In the genomic region with DNA sequence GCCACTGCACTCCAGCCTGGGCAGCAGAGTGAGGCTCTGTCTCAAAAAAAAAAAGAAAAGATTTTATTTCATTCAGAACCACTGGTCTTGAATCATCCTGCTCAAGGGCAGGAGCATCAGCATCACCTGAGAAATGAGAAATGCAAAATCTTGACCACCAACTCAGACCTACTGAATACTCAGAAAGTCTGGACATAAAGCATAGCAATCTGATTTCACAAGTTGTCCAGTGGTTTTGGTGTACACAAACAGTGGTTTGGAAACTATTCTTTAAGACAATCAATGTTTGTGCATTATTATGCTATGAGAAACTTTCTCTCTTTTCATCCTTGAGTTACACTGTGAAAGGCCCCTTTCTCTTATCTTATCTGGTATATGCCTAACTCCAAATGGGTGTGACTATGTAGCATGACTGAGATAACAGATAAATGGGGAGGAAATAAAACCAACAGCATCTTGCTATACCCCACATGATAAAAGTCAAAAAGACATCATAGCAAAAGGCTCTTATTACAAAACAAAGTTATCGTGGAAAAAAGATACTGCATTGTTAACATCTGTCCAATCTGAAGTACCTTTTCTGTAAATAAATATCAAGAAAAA, we compare ENCODE assay signal across 1 cellular context.
TF ChIP-seq lines count a peak whose summit lies in the region.

No MANE protein-coding gene starts in this region.

TF ChIP-seq in GM12878, 131 proteins besides CTCF, POLR2A, EP300 and RAD21 (continued from another document):
- TF ChIP-seq, protein P1, sequence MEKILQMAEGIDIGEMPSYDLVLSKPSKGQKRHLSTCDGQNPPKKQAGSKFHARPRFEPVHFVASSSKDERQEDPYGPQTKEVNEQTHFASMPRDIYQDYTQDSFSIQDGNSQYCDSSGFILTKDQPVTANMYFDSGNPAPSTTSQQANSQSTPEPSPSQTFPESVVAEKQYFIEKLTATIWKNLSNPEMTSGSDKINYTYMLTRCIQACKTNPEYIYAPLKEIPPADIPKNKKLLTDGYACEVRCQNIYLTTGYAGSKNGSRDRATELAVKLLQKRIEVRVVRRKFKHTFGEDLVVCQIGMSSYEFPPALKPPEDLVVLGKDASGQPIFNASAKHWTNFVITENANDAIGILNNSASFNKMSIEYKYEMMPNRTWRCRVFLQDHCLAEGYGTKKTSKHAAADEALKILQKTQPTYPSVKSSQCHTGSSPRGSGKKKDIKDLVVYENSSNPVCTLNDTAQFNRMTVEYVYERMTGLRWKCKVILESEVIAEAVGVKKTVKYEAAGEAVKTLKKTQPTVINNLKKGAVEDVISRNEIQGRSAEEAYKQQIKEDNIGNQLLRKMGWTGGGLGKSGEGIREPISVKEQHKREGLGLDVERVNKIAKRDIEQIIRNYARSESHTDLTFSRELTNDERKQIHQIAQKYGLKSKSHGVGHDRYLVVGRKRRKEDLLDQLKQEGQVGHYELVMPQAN (conservative IDR thresholded peaks at IDR 0.05): no peak
- no peak for TF ChIP-seq MXI1 (IDR thresholded peaks at IDR 0.05; ENCODE audit: low read depth, low read length)
- no peak for TF ChIP-seq STAT1 (conservative IDR thresholded peaks at IDR 0.05)
